In genomic region chr5:82414043-82414393, GRCh38 we compare ENCODE assay signal across 30 cellular contexts.
DNase-seq lines count a peak whose midpoint lies in the region; ATAC-seq and TF ChIP-seq lines count a peak whose summit lies in the region.
"Had no signal": no experiment of that assay in that cellular context is flagged by ENCODE, and none has a peak within 500 bp of the region (broad histone marks: within the 10 kb centered on the region; RNA-seq: fewer than 3 reads in every experiment).

No MANE protein-coding gene starts in this region.

- H3K4me3 ChIP-seq in ACC112 (ENCODE audit: low read depth, low read length) (no peak overlapping the region), SJSA1 (no peak overlapping the region), coronary artery (no peak overlapping the region)
- H3K4me3 ChIP-seq: skin epidermis had no signal

- H3K27me3 ChIP-seq in ACC112 (ENCODE audit: insufficient read depth, low read length) (no peaks in the 10 kb centered on the region), SJSA1 (replicated peaks) (no peaks in the 10 kb centered on the region)

- DNase-seq in SJSA1 (ENCODE audit: low read depth in 1 of 2, low spot score in 2 of 2) (no peak), coronary artery (ENCODE audit: low spot score) (no peak), omental fat pad (ENCODE audit: low spot score) (no peak), NCI-H146 treated with DMSO at 0.1 percent for 48 hours (lab: John Stamatoyannopoulos, UW; ENCODE audit: unreplicated experiment) (no peak), T-helper 9 cell (no peak)
- DNase-seq: 8988T; activated CD4-positive, alpha-beta T cell treated with anti-CD3 and anti-CD28 coated beads for 4 hours; anterior cingulate cortex; cortex of kidney; DMS79; effector memory CD8-positive, alpha-beta T cell; erythroblast; GF-D8; GOT3; naive B cell; NCI-H1417 treated with DMSO at 0.1 percent for 48 hours; NCI-H2107; NCI-H345; NCI-H69; nucleus accumbens; SHP77; stimulated activated naive CD4-positive, alpha-beta T cell; T1000; WERI-Rb-1 had no signal

- no peaks in the 10 kb centered on the region for H3K79me2 ChIP-seq in ACC112 (ENCODE audit: control insufficient read depth, insufficient read depth, low read length, unreplicated experiment)

- peaks cover 27% of the 10 kb centered on the region for H3K4me1 ChIP-seq in ACC112 (ENCODE audit: control insufficient read depth, insufficient read depth, low read length, unreplicated experiment)
- peaks cover 23% of the 10 kb centered on the region for H3K4me1 ChIP-seq in SJSA1 (replicated peaks)

- no peak for TF ChIP-seq CTCF in coronary artery (IDR thresholded peaks at IDR 0.05)
- TF ChIP-seq CTCF in omental fat pad (IDR thresholded peaks at IDR 0.05) = no peak

- H3K36me3 ChIP-seq in ACC112 (ENCODE audit: insufficient read depth, low read length) (no peaks in the 10 kb centered on the region), SJSA1 (no peaks in the 10 kb centered on the region)
- H3K36me3 ChIP-seq: WERI-Rb-1 had no signal

- peak; percentile 14 for ATAC-seq in omental fat pad (ENCODE audit: low FRiP score)
- no peak for ATAC-seq in GM21423 (IDR thresholded peaks at IDR 0.05; ENCODE audit: unreplicated experiment)
- no peak for ATAC-seq in HG03565 (IDR thresholded peaks at IDR 0.05; ENCODE audit: unreplicated experiment)
- ATAC-seq: Panc1 had no signal

- H2AFZ ChIP-seq in ACC112 (ENCODE audit: low read length, unreplicated experiment) = no peak overlapping the region

- H3K27ac ChIP-seq in ACC112 (ENCODE audit: low read depth, low read length) = peak overlapping the region; percentile 84
- peak overlapping the region; percentile 59 for H3K27ac ChIP-seq in SJSA1
- peak overlapping the region; percentile 22 to 27 for H3K27ac ChIP-seq in coronary artery
- H3K27ac ChIP-seq: KMS-11, WERI-Rb-1 had no signal

- H3K9me3 ChIP-seq in SJSA1 (replicated peaks) = no peaks in the 10 kb centered on the region

Comparison
In these comparisons a context has a peak if more than half of its experiments do, and no peak if none do; other contexts are left out.
1. H3K27ac ChIP-seq: peak in every context shown above with its lines; median percentile 84 in ACC112; 59 in SJSA1; 24 in coronary artery.